ENCODE assay signal across 20 cellular contexts in genomic region chr12:120327593-120327992, GRCh38. TPM values are rescaled to one million over a fixed set of nuclear protein-coding genes. Genes with fewer than 3 reads are reported as not detected.
"Had no signal": no experiment of that assay in that cellular context is flagged by ENCODE, and none has a peak within 500 bp of the region (broad histone marks: within the 10 kb centered on the region; RNA-seq: fewer than 3 reads in every experiment).

TSS of gene PLA2G1B (minus strand) at chr12:120327779. CDS start at chr12:120327753, 26 bp downstream.

- H3K4me1 ChIP-seq: colonic mucosa, neural progenitor cell had no signal

- H2AFZ ChIP-seq: neural progenitor cell had no signal

- ATAC-seq: stimulated activated naive CD8-positive, alpha-beta T cell treated with anti-CD3 and anti-CD28 coated beads, Interleukin-15, Interleukin-2, amounts not matched to agents 100 U/mL and 50 U/mL, for 24 hours; WTC11 had no signal

- H3K27me3 ChIP-seq: colonic mucosa, suprapubic skin had no signal

- H3K4me3 ChIP-seq: colonic mucosa, neural progenitor cell, suprapubic skin had no signal

- H3K9ac ChIP-seq: neural progenitor cell had no signal

- DNase-seq: activated CD4-positive, alpha-beta memory T cell treated with anti-CD3 and anti-CD28 coated beads, Interleukin-2, amount 10 ng/mL, durations not matched to agents 7 days and 5 days; activated CD4-positive, alpha-beta T cell treated with anti-CD3 and anti-CD28 coated beads for 4 hours; activated effector memory CD4-positive, alpha-beta T cell treated with Interleukin-2 at 50 U/mL for 16 hours; activated naive CD4-positive, alpha-beta T cell treated with anti-CD3 and anti-CD28 coated beads, Interleukin-2, amount 50 U/mL, for 16 hours; activated T-cell treated with anti-CD3 and anti-CD28 coated beads, Interleukin-2, amount 50 U/mL, for 24 hours; central memory CD4-positive, alpha-beta T cell; colonic mucosa; hippocampal formation; stimulated activated CD4-positive, alpha-beta T cell treated with anti-CD3 and anti-CD28 coated beads, Interleukin-15, amount 100 ng/mL, for 24 hours; stimulated activated CD4-positive, alpha-beta T cell treated with anti-CD3 and anti-CD28 coated beads, Interleukin-4, amount 100 ng/mL, for 4 hours; stimulated activated CD8-positive, alpha-beta memory T cell treated with anti-CD3 and anti-CD28 coated beads, Interleukin-4, amount 100 ng/mL, for 48 hours; stimulated activated naive CD8-positive, alpha-beta T cell treated with anti-CD3 and anti-CD28 coated beads, Interleukin-15, Interleukin-2, amounts not matched to agents 100 U/mL and 50 U/mL, for 24 hours had no signal

- H3K9me3 ChIP-seq: colonic mucosa, esophagus muscularis mucosa, suprapubic skin had no signal

- H3K27ac ChIP-seq: colonic mucosa, esophagus muscularis mucosa, neural progenitor cell, skin epidermis, suprapubic skin had no signal

- H3K36me3 ChIP-seq: colonic mucosa, esophagus muscularis mucosa, neural progenitor cell, suprapubic skin had no signal

RNA-seq across cellular contexts. Expression of gene PLA2G1B, which starts in this region (rescaled TPM):
- total RNA-seq: activated CD4-positive, alpha-beta memory T cell treated with anti-CD3 and anti-CD28 coated beads, Interleukin-2, amount 10 ng/mL, durations not matched to agents 7 days and 5 days; esophagus muscularis mucosa; glomerular endothelial cell; lung microvascular endothelial cell; suprapubic skin; ureter had no signal
